In the genomic region with DNA sequence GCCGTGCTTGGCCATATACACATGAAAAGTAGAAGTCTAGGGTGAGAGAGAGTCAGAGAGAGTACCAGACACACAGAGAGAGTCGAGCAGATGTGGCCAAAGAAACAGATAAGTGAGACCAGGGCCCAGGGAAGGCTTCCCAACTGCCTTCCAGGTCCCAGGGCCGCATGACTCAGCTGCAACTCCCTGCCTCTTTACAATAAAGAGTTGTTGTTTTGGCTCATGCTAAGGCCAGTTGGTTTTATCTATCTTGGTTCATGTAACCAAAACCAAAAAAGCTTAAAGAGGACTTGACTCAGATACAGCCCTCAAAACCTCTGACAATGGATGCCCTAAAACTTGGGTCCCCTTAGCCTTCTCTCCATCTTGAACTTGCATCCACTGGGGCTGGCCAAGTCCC, we compare ENCODE assay signal across 24 cellular contexts. TPM values are rescaled to one million over a fixed set of nuclear protein-coding genes. Genes with fewer than 3 reads are reported as not detected.
A peak's percentile ranks its signal among the peaks of the same experiment; 100 is the strongest.
DNase-seq lines count a peak whose midpoint lies in the region; ATAC-seq and TF ChIP-seq lines count a peak whose summit lies in the region.
"Had no signal": no experiment of that assay in that cellular context is flagged by ENCODE, and none has a peak within 500 bp of the region (broad histone marks: within the 10 kb centered on the region; RNA-seq: fewer than 3 reads in every experiment).

No MANE protein-coding gene starts in this region.

- ATAC-seq in omental fat pad (ENCODE audit: low FRiP score) (peak; percentile 37), upper lobe of right lung (no peak)
- ATAC-seq: activated T-cell treated with anti-CD3 and anti-CD28 coated beads, Interleukin-2, amount 50 U/mL, for 72 hours; heart right ventricle; left lobe of liver; natural killer cell; pancreas; SK-N-SH treated with all-trans-retinoic acid at 6 μM for 48 hours; T-helper 17 cell had no signal

- H3K4me1 ChIP-seq in upper lobe of right lung (peaks cover 14% of the 10 kb centered on the region), mesendoderm (ENCODE audit: control insufficient read depth, low read depth, low read length) (no peaks in the 10 kb centered on the region)
- H3K4me1 ChIP-seq: pancreas had no signal

- no peaks in the 10 kb centered on the region for H3K9me3 ChIP-seq in upper lobe of right lung
- H3K9me3 ChIP-seq: heart right ventricle, pancreas, right atrium auricular region had no signal

- H2BK120ac ChIP-seq in mesendoderm (ENCODE audit: low read depth, low read length): no peak overlapping the region

- no peak overlapping the region for H3K9ac ChIP-seq in mesendoderm (ENCODE audit: low read length)

- H2BK15ac ChIP-seq in mesendoderm (replicated peaks; ENCODE audit: low read depth): no peak overlapping the region

- no peak overlapping the region for H2BK5ac ChIP-seq in mesendoderm (ENCODE audit: low read length)

- no peak overlapping the region for H3K18ac ChIP-seq in mesendoderm (ENCODE audit: low read length)

- WGBS in mesendoderm (ENCODE audit: extremely low coverage, insufficient coverage, low lambda C conversion rate): no CpG with 5 or more reads among the region's 3 CpGs

- TF ChIP-seq CTCF in fibroblast of the aortic adventitia (IDR thresholded peaks at IDR 0.05; ENCODE audit: insufficient read depth, low read length): no peak
- no peak for TF ChIP-seq CTCF in omental fat pad (IDR thresholded peaks at IDR 0.05)
- TF ChIP-seq CTCF in upper lobe of right lung (IDR thresholded peaks at IDR 0.05): no peak

- H3K4me3 ChIP-seq in fibroblast of the aortic adventitia (ENCODE audit: low read depth, low read length): no peak overlapping the region
- H3K4me3 ChIP-seq in upper lobe of right lung: no peak overlapping the region
- no peak overlapping the region for H3K4me3 ChIP-seq in mesendoderm (ENCODE audit: low read length)
- H3K4me3 ChIP-seq: GM23338, heart right ventricle, pancreas, right atrium auricular region had no signal

- H4K5ac ChIP-seq in mesendoderm (ENCODE audit: low read length): no peak overlapping the region

- no peaks in the 10 kb centered on the region for H3K36me3 ChIP-seq in upper lobe of right lung
- no peaks in the 10 kb centered on the region for H3K36me3 ChIP-seq in mesendoderm (ENCODE audit: control insufficient read depth, insufficient read depth, low read length)
- H3K36me3 ChIP-seq: brain microvascular endothelial cell, heart right ventricle, pancreas, right atrium auricular region had no signal

- H4K8ac ChIP-seq in mesendoderm (ENCODE audit: low read depth, low read length): no peak overlapping the region

- H3K4me2 ChIP-seq in mesendoderm (ENCODE audit: low read length): no peak overlapping the region
- H3K4me2 ChIP-seq: GM23338 had no signal

- H3K4ac ChIP-seq in mesendoderm (ENCODE audit: low read depth, low read length): no peak overlapping the region

- no peak overlapping the region for H3K23ac ChIP-seq in mesendoderm (ENCODE audit: low read length)

- no peak overlapping the region for H2AK5ac ChIP-seq in mesendoderm (ENCODE audit: low read length)

- H3K27ac ChIP-seq in upper lobe of right lung (no peak overlapping the region), mesendoderm (ENCODE audit: low read depth, low read length) (no peak overlapping the region)
- H3K27ac ChIP-seq: brain microvascular endothelial cell, pancreas had no signal

- H3K79me1 ChIP-seq in mesendoderm (ENCODE audit: low read length): no peaks in the 10 kb centered on the region

- no peak overlapping the region for H3K56ac ChIP-seq in mesendoderm (ENCODE audit: low read length)

- H3K27me3 ChIP-seq in upper lobe of right lung (no peaks in the 10 kb centered on the region), mesendoderm (ENCODE audit: insufficient read depth, low read length, poor library complexity) (no peaks in the 10 kb centered on the region)
- H3K27me3 ChIP-seq: heart right ventricle, pancreas, right atrium auricular region had no signal

- intact Hi-C loops in upper lobe of right lung (cut with DNase I): no loop called here

- H3K79me2 ChIP-seq in mesendoderm (ENCODE audit: control insufficient read depth, insufficient read depth, low read length): no peaks in the 10 kb centered on the region

- peak; percentile 70 for DNase-seq in RPMI7951 (ENCODE audit: low read depth)
- DNase-seq in fibroblast of the aortic adventitia (ENCODE audit: low read depth): peak; percentile 38
- DNase-seq in omental fat pad (ENCODE audit: low spot score): no peak
- DNase-seq in upper lobe of right lung: peak; percentile 11
- DNase-seq in mesendoderm: no peak
- no peak for DNase-seq in nucleus accumbens (lab: John Stamatoyannopoulos, UW)
- DNase-seq in iPS-NIHi7 (ENCODE audit: extremely low spot score): no peak
- DNase-seq: activated CD4-positive, alpha-beta T cell treated with anti-CD3 and anti-CD28 coated beads for 4 hours; activated naive CD4-positive, alpha-beta T cell; activated T-cell treated with anti-CD3 and anti-CD28 coated beads, Interleukin-2, amount 50 U/mL, for 72 hours; brain microvascular endothelial cell; heart right ventricle; Karpas-422; natural killer cell; NCI-H1694; NCI-H510A; pancreas; stimulated activated CD4-positive, alpha-beta T cell treated with anti-CD3 and anti-CD28 coated beads, Interleukin-12 subunit alpha, Interleukin-12 subunit beta, amount 100 ng/mL, for 4 hours; stimulated activated CD4-positive, alpha-beta T cell treated with anti-CD3 and anti-CD28 coated beads, Interleukin-4, amount 100 ng/mL, for 1 hour; T-helper 17 cell had no signal

RNA-seq across cellular contexts. Expression of gene REEP1, which starts 36.9 kb away (rescaled TPM):
- not detected in 2 replicates for total RNA-seq in RPMI7951 (2014; rRNA removed; shearing (Covaris generic))
- total RNA-seq in fibroblast of the aortic adventitia (ENCODE audit: low replicate concordance): 0.27 TPM in 1 of 2 replicates, not detected in the other
- 10 to 100 TPM in 1 of 4 donors, 1 to 10 TPM in 3; 2.5 to 15.4 (median 4.3) TPM for total RNA-seq in omental fat pad
- 7.8 TPM for total RNA-seq in upper lobe of right lung
- polyA plus RNA-seq in mesendoderm (2013, experiment 1 of 2): 0.69 TPM
- 0.77 TPM for polyA plus RNA-seq in mesendoderm (2013, experiment 2 of 2)

Comparison
In these comparisons a context has a peak if more than half of its experiments do, and no peak if none do; other contexts are left out.
1. DNase-seq: peak in RPMI7951 (single experiment), fibroblast of the aortic adventitia (single experiment) and upper lobe of right lung (single experiment); none in omental fat pad (single experiment), mesendoderm (single experiment), nucleus accumbens (0 of 56) and iPS-NIHi7 (single experiment).